8 cellular contexts compared by ENCODE assay signal in genomic region chr15:38253448-38253847, GRCh38. TPM values are rescaled to one million over a fixed set of nuclear protein-coding genes. Genes with fewer than 3 reads are reported as not detected.
DNase-seq lines count a peak whose midpoint lies in the region; ATAC-seq, FAIRE-seq and TF ChIP-seq lines count a peak whose summit lies in the region.

No MANE protein-coding gene starts in this region.

- no peaks in the 10 kb centered on the region for H3K9me3 Mint-ChIP-seq in nephron

- POLR2A ChIA-PET in endothelial cell of umbilical vein (lab: Charles Lee), result no interaction called here

- ATAC-seq in heart left ventricle (no peak), Right ventricle myocardium superior (ENCODE audit: poor library complexity) (no peak), HG02981 (IDR thresholded peaks at IDR 0.05; ENCODE audit: unreplicated experiment) (no peak)

- H3K27me3 ChIP-seq in heart left ventricle (no peaks in the 10 kb centered on the region), endothelial cell of umbilical vein (ENCODE audit: control insufficient read depth in 2 of 2, insufficient read depth in 2 of 2, low read length in 2 of 2) (peaks cover 5 to 9% of the 10 kb centered on the region in 2 experiments)

- intact Hi-C loops in heart left ventricle (cut with DNase I), result loop anchor here (2.0 to 10.0 kb wide), 15 partner anchors 46 to 251 kb away; no protein-coding TSS in a partner anchor
- intact Hi-C loops in Right ventricle myocardium superior (cut with DNase I), result loop anchor here (5.0 to 10.0 kb wide), 2 partner anchors 91 to 181 kb away; no protein-coding TSS in a partner anchor
- intact Hi-C loops in endothelial cell of umbilical vein (cut with micrococcal nuclease), result loop anchor here (2.0 to 5.0 kb wide), 2 partner anchors 251 to 1156 kb away; no protein-coding TSS in a partner anchor

- no peak for DNase-seq in heart left ventricle
- DNase-seq in Right ventricle myocardium superior, result no peak
- peak; percentile 23 for DNase-seq in SKM-1 treated with dmso at 0.1 percent for 144 hours (lab: John Stamatoyannopoulos, UW; ENCODE audit: unreplicated experiment)
- peak; percentile 41 for DNase-seq in endothelial cell of umbilical vein (ENCODE audit: low read depth, low spot score)
- no peak for DNase-seq in stimulated activated CD8-positive, alpha-beta memory T cell treated with anti-CD3 and anti-CD28 coated beads, Interleukin-4, amount 100 ng/mL, for 48 hours
- no peak for DNase-seq in cortex of kidney (lab: John Stamatoyannopoulos, UW)

- TF ChIP-seq CTCF in heart left ventricle (IDR thresholded peaks at IDR 0.05), result no peak
- no peak for TF ChIP-seq CTCF in endothelial cell of umbilical vein (IDR thresholded peaks at IDR 0.05; ENCODE audit: extremely low read depth in 1 of 2, insufficient read depth in 1 of 2, low read depth in 1 of 2, low read length in 2 of 2)
- TF ChIP-seq CTCF in nephron (IDR thresholded peaks at IDR 0.05; ENCODE audit: unreplicated experiment in 3 of 3), result no peak

- peaks cover 58% of the 10 kb centered on the region for H3K4me1 Mint-ChIP-seq in nephron

- H3K4me1 ChIP-seq in heart left ventricle, result peaks cover 0 to 48% (median 36%) of the 10 kb centered on the region in 12 donors
- H3K4me1 ChIP-seq in endothelial cell of umbilical vein (ENCODE audit: control insufficient read depth, extremely low read depth, insufficient read depth, low read length), result peaks cover 15% of the 10 kb centered on the region

- no peaks in the 10 kb centered on the region for H3K9me3 ChIP-seq in heart left ventricle
- no peaks in the 10 kb centered on the region for H3K9me3 ChIP-seq in endothelial cell of umbilical vein (replicated peaks; ENCODE audit: control insufficient read depth, insufficient read depth, low read length)

- H3K36me3 ChIP-seq in heart left ventricle, result no peaks in the 10 kb centered on the region
- H3K36me3 ChIP-seq in endothelial cell of umbilical vein (ENCODE audit: control insufficient read depth in 2 of 2, extremely low read depth in 1 of 2, insufficient read depth in 2 of 2, low read length in 2 of 2), result no peaks in the 10 kb centered on the region

- no peak overlapping the region for H2AFZ ChIP-seq in endothelial cell of umbilical vein (ENCODE audit: low read depth, low read length)

- dilution Hi-C loops in endothelial cell of umbilical vein (cut with MboI; ENCODE audit: extremely low pct_ligation_motif_present, low sequenced_read_pairs), result no loop called here

- H3K36me3 Mint-ChIP-seq in nephron (ENCODE audit: low read depth), result no peaks in the 10 kb centered on the region

- TSS peak; percentile 23 for BruUV-seq in endothelial cell of umbilical vein (replicated peaks; lab: Mats Ljungman, UMichigan)

- H3K4me3 Mint-ChIP-seq in nephron, result peak overlapping the region; percentile 87 to 100 (median 99)

- peak overlapping the region in 11 of 12 donors; percentile 96 to 99 (median 99) for H3K27ac ChIP-seq in heart left ventricle
- peak overlapping the region; percentile 69 for H3K27ac ChIP-seq in endothelial cell of umbilical vein (ENCODE audit: insufficient read depth, low read depth, low read length)

- peak overlapping the region; percentile 96 for H3K4me2 ChIP-seq in endothelial cell of umbilical vein (ENCODE audit: insufficient read depth, low read length)

- peak overlapping the region; percentile 79 for H3K9ac ChIP-seq in endothelial cell of umbilical vein (replicated peaks; ENCODE audit: extremely low read depth, insufficient read depth, low read length)

- peak; percentile 52 for FAIRE-seq in endothelial cell of umbilical vein (lab: Jason Lieb, UNC)

- WGBS in heart left ventricle, 4 donors, result 0 to 1% (median 0%) methylated on average over 5 of the region's 5 CpGs

- TF ChIP-seq POLR2A in heart left ventricle (IDR thresholded peaks at IDR 0.05) (no peak), endothelial cell of umbilical vein (IDR thresholded peaks at IDR 0.05; ENCODE audit: low read depth, low read length) (no peak)

- peak overlapping the region; percentile 78 to 97 (median 85) for H3K4me3 ChIP-seq in heart left ventricle
- H3K4me3 ChIP-seq in endothelial cell of umbilical vein (replicated peaks in 1 of 3; ENCODE audit: insufficient read depth in 1 of 3, low read depth in 1 of 3, low read length in 3 of 3), result peak overlapping the region; percentile 77 to 95 (median 91)

- peak overlapping the region; percentile 97 to 99 (median 98) for H3K27ac Mint-ChIP-seq in nephron

- CTCF ChIA-PET in endothelial cell of umbilical vein (lab: Charles Lee), result interaction anchor here (0.9 to 3.1 kb wide), 12 partner anchors 11 to 257 kb away, joined by 3 to 13 read pairs (median 4); no protein-coding TSS in a partner anchor

- peaks cover 59% of the 10 kb centered on the region for H3K79me2 ChIP-seq in endothelial cell of umbilical vein (ENCODE audit: control insufficient read depth, insufficient read depth, low read length)

- no peaks in the 10 kb centered on the region for H3K9me1 ChIP-seq in endothelial cell of umbilical vein (replicated peaks; ENCODE audit: control insufficient read depth, extremely low read depth, insufficient read depth, low read length)

- H3K27me3 Mint-ChIP-seq in nephron (ENCODE audit: low read depth), result peaks cover 8% of the 10 kb centered on the region

- peaks cover 5% of the 10 kb centered on the region for H4K20me1 ChIP-seq in endothelial cell of umbilical vein (replicated peaks; ENCODE audit: control insufficient read depth, extremely low read depth, insufficient read depth, low read length)

TF ChIP-seq in endothelial cell of umbilical vein, 7 proteins besides CTCF, POLR2A, EP300 and RAD21:
- no peak for TF ChIP-seq GATA2 (IDR thresholded peaks at IDR 0.05; ENCODE audit: insufficient read depth, insufficient read length, low read depth, low read length)
- TF ChIP-seq FOS (IDR thresholded peaks at IDR 0.05; ENCODE audit: borderline replicate concordance, insufficient read depth, low read length), result peak; percentile 33

RNA-seq across cellular contexts. Expression of gene SPRED1, which starts 0.8 kb away (rescaled TPM):
- total RNA-seq in heart left ventricle, result 10 to 100 TPM in 5 of 9 donors, 1 to 10 TPM in 4; 6.1 to 34.8 (median 10.9) TPM
- polyA plus RNA-seq in heart left ventricle, result 1 to 10 TPM; 3.3 to 5.6 TPM
- 9.8 TPM for total RNA-seq in Right ventricle myocardium superior
- total RNA-seq in endothelial cell of umbilical vein, result 10.7 and 16.4 TPM in 2 replicates
- polyA plus RNA-seq in endothelial cell of umbilical vein, result 0.96 and 1.3 TPM in 2 replicates
- 1.7 and 1.8 TPM in 2 replicates for polyA plus RNA-seq in endothelial cell of umbilical vein (2011; cell fraction: cytosol; rRNA removed)
- 3.6 and 5.8 TPM in 2 replicates for polyA plus RNA-seq in endothelial cell of umbilical vein (2011; cell fraction: nucleus; rRNA removed)
- 7.6 and 9.1 TPM in 2 replicates for polyA plus RNA-seq in endothelial cell of umbilical vein (2012)
- 8.3 and 8.5 TPM in 2 replicates for polyA minus RNA-seq in endothelial cell of umbilical vein
- 5.8 TPM for polyA minus RNA-seq in endothelial cell of umbilical vein (2011; cell fraction: cytosol; rRNA and poly(A)+ RNA removed)
- 12.9 and 14.6 TPM in 2 replicates for polyA minus RNA-seq in endothelial cell of umbilical vein (2011; cell fraction: nucleus; rRNA and poly(A)+ RNA removed)

Comparison
In these comparisons a context has a peak if more than half of its experiments do, and no peak if none do; other contexts are left out.
1. DNase-seq: peak in SKM-1 treated with dmso at 0.1 percent for 144 hours (single experiment) and endothelial cell of umbilical vein (single experiment); none in heart left ventricle (0 of 5), Right ventricle myocardium superior (single experiment), stimulated activated CD8-positive, alpha-beta memory T cell treated with anti-CD3 and anti-CD28 coated beads, Interleukin-4, amount 100 ng/mL, for 48 hours (single experiment) and cortex of kidney (single experiment).